ENCODE assay signal across 23 cellular contexts in the genomic region with DNA sequence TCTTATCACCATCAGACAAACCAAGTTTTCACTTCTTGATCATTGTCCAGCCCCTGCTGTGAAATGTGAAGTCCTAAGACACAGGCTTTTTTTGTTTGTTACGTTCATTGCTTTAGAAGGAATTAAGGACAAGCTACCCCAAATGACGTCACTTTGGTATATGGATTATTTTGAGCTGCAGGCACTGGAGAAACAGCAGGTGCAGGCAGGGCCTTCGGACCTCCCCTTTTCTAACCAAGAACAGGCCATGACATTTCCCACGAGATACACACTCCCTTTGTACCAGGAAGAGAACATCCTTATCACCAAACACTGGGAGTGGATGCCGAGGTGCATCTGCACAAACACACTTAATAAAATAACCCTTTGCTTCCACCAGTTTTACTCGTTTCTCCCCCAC.
"Had no signal": no experiment of that assay in that cellular context is flagged by ENCODE, and none has a peak within 500 bp of the region (broad histone marks: within the 10 kb centered on the region; RNA-seq: fewer than 3 reads in every experiment).

No MANE protein-coding gene starts in this region.

- H3K27ac Mint-ChIP-seq: activated CD4-positive, alpha-beta memory T cell treated with anti-CD3 and anti-CD28 coated beads for 36 hours; activated naive CD4-positive, alpha-beta T cell treated with anti-CD3 and anti-CD28 coated beads, Interleukin-2, amount 10 ng/mL, durations not matched to agents 7 days and 5 days; activated naive CD8-positive, alpha-beta T cell treated with anti-CD3 and anti-CD28 coated beads, Interleukin-2, amount 50 U/mL, for 24 hours; activated T-cell treated with anti-CD3 and anti-CD28 coated beads, Interleukin-2, amount 50 U/mL, for 72 hours; endodermal cell; T-helper 1 cell treated with Interleukin-12 subunit alpha and Interleukin-12 subunit beta and Interleukin-4 antibody, amounts not matched to agents 30 μg/mL and 1 μg/mL, for 36 hours had no signal

- H3K4me3 ChIP-seq: esophagus squamous epithelium, gastrocnemius medialis, thyroid gland, upper lobe of right lung had no signal

- H3K27me3 ChIP-seq: gastrocnemius medialis, thyroid gland, upper lobe of right lung had no signal

- H3K36me3 ChIP-seq: esophagus squamous epithelium, gastrocnemius medialis, thyroid gland, upper lobe of right lung had no signal

- H3K4me1 Mint-ChIP-seq: activated naive CD4-positive, alpha-beta T cell treated with anti-CD3 and anti-CD28 coated beads, Interleukin-2, amount 10 ng/mL, durations not matched to agents 7 days and 5 days; activated naive CD8-positive, alpha-beta T cell treated with anti-CD3 and anti-CD28 coated beads, Interleukin-2, amount 50 U/mL, for 24 hours had no signal

- H3K27me3 Mint-ChIP-seq: activated CD4-positive, alpha-beta memory T cell treated with anti-CD3 and anti-CD28 coated beads for 36 hours; activated naive CD4-positive, alpha-beta T cell treated with anti-CD3 and anti-CD28 coated beads, Interleukin-2, amount 10 ng/mL, durations not matched to agents 7 days and 5 days had no signal

- H3K36me3 Mint-ChIP-seq: activated CD4-positive, alpha-beta memory T cell treated with anti-CD3 and anti-CD28 coated beads for 36 hours; activated naive CD4-positive, alpha-beta T cell treated with anti-CD3 and anti-CD28 coated beads, Interleukin-2, amount 10 ng/mL, durations not matched to agents 7 days and 5 days had no signal

- H3K9me3 ChIP-seq: esophagus squamous epithelium, gastrocnemius medialis, thyroid gland, upper lobe of right lung had no signal

- H3K4me3 Mint-ChIP-seq: activated CD4-positive, alpha-beta memory T cell treated with anti-CD3 and anti-CD28 coated beads for 36 hours; activated naive CD4-positive, alpha-beta T cell treated with anti-CD3 and anti-CD28 coated beads, Interleukin-2, amount 10 ng/mL, durations not matched to agents 7 days and 5 days; activated naive CD8-positive, alpha-beta T cell treated with anti-CD3 and anti-CD28 coated beads, Interleukin-2, amount 50 U/mL, for 24 hours; activated T-cell treated with anti-CD3 and anti-CD28 coated beads, Interleukin-2, amount 50 U/mL, for 72 hours; endodermal cell; T-helper 1 cell treated with Interleukin-12 subunit alpha and Interleukin-12 subunit beta and Interleukin-4 antibody, amounts not matched to agents 30 μg/mL and 1 μg/mL, for 36 hours had no signal

- H3K9me3 Mint-ChIP-seq: activated CD4-positive, alpha-beta memory T cell treated with anti-CD3 and anti-CD28 coated beads for 36 hours; activated naive CD4-positive, alpha-beta T cell treated with anti-CD3 and anti-CD28 coated beads, Interleukin-2, amount 10 ng/mL, durations not matched to agents 7 days and 5 days; activated naive CD8-positive, alpha-beta T cell treated with anti-CD3 and anti-CD28 coated beads, Interleukin-2, amount 50 U/mL, for 24 hours; activated T-cell treated with anti-CD3 and anti-CD28 coated beads, Interleukin-2, amount 50 U/mL, for 72 hours; T-helper 1 cell treated with Interleukin-12 subunit alpha and Interleukin-12 subunit beta and Interleukin-4 antibody, amounts not matched to agents 30 μg/mL and 1 μg/mL, for 36 hours had no signal

- DNase-seq: activated CD4-positive, alpha-beta memory T cell treated with anti-CD3 and anti-CD28 coated beads for 36 hours; activated CD4-positive, alpha-beta T cell treated with anti-CD3 and anti-CD28 coated beads for 4 hours; activated CD4-positive, CD25-positive, alpha-beta regulatory T cell; activated effector memory CD4-positive, alpha-beta T cell treated with anti-CD3 and anti-CD28 coated beads, Interleukin-2, amount 50 U/mL, for 16 hours; activated naive CD4-positive, alpha-beta T cell treated with anti-CD3 and anti-CD28 coated beads, Interleukin-2, amount 10 ng/mL, durations not matched to agents 7 days and 5 days; activated naive CD8-positive, alpha-beta T cell treated with anti-CD3 and anti-CD28 coated beads, Interleukin-2, amount 50 U/mL, for 24 hours; activated T-cell treated with anti-CD3 and anti-CD28 coated beads, Interleukin-2, amount 50 U/mL, for 72 hours; cerebellar nuclear complex; cortex of kidney; endodermal cell; esophagus squamous epithelium; gastrocnemius medialis; head of caudate nucleus; hypothalamus; midbrain; occipital lobe; stimulated activated CD4-positive, alpha-beta T cell treated with anti-CD3 and anti-CD28 coated beads, Interleukin-12 subunit alpha, Interleukin-12 subunit beta, amount 100 ng/mL, for 4 hours; stimulated activated CD4-positive, alpha-beta T cell treated with anti-CD3 and anti-CD28 coated beads, Interleukin-4, amount 100 ng/mL, for 4 hours; stimulated activated naive CD8-positive, alpha-beta T cell treated with anti-CD3 and anti-CD28 coated beads, Interleukin-15, Interleukin-2, amounts not matched to agents 100 U/mL and 50 U/mL, for 24 hours; T1000; thyroid gland; upper lobe of right lung had no signal

- H3K4me1 ChIP-seq: gastrocnemius medialis, thyroid gland, upper lobe of right lung had no signal

- H3K27ac ChIP-seq: esophagus squamous epithelium, gastrocnemius medialis, thyroid gland, upper lobe of right lung had no signal
